ENCODE assay signal across 12 cellular contexts in the genomic region with DNA sequence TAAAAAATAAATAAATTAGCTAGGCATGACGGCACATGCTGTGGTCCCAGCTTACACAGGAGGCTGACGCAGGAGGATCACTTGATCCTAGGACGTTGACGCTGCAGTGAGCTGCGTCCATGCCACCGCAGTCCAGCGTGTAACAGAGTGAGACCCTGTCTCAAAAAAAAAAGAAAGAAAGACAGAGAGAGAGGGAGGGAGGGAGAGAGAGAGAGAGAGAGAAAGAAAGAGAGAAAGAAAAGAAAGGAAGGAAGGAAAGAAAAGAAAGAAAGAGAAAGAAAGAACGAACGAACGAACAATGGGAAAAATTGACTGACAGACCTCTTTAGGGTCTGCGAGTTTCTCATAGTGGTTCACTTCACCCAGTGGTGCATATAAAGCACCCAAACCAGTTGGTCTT.
DNase-seq lines count a peak whose midpoint lies in the region; ATAC-seq and TF ChIP-seq lines count a peak whose summit lies in the region.
"Had no signal": no experiment of that assay in that cellular context is flagged by ENCODE, and none has a peak within 500 bp of the region (broad histone marks: within the 10 kb centered on the region; RNA-seq: fewer than 3 reads in every experiment).

No MANE protein-coding gene starts in this region.

- no peak for ATAC-seq in HG03439 (IDR thresholded peaks at IDR 0.05; ENCODE audit: unreplicated experiment)

- CTCF ChIA-PET in Calu3 (lab: Charles Lee) = interaction anchor here (1.9 to 3.8 kb wide), 2 partner anchors 12 to 17 kb away, joined by 7 to 41 read pairs; no protein-coding TSS in a partner anchor

- no peaks in the 10 kb centered on the region for H4K20me1 ChIP-seq in osteoblast (ENCODE audit: insufficient read depth, low read length)

- peak overlapping the region; percentile 79 for H3K27ac ChIP-seq in KOPT-K1 (ENCODE audit: low read depth, low read length, poor library complexity, severe bottlenecking)
- peak overlapping the region; percentile 50 for H3K27ac ChIP-seq in osteoblast (ENCODE audit: low read depth, low read length)
- H3K27ac ChIP-seq: SK-N-MC had no signal

- peaks cover 31% of the 10 kb centered on the region for H3K36me3 ChIP-seq in KOPT-K1 (ENCODE audit: insufficient read depth, low read length)
- H3K36me3 ChIP-seq in osteoblast (ENCODE audit: insufficient read depth, low read length) = peaks cover 10% of the 10 kb centered on the region
- H3K36me3 ChIP-seq in MG63 = peaks cover 9% of the 10 kb centered on the region

- peak overlapping the region; percentile 51 for H3K4me3 Mint-ChIP-seq in Calu3 (ENCODE audit: low read depth, unreplicated experiment)
- peak overlapping the region; percentile 76 for H3K4me3 Mint-ChIP-seq in endothelial cell (ENCODE audit: unreplicated experiment)
- H3K4me3 Mint-ChIP-seq: stimulated activated naive CD8-positive, alpha-beta T cell treated with anti-CD3 and anti-CD28 coated beads, Interleukin-15, Interleukin-2, amounts not matched to agents 100 ng/mL and 50 ng/mL, for 24 hours had no signal

- peaks cover 69% of the 10 kb centered on the region for H3K4me1 Mint-ChIP-seq in Calu3 (ENCODE audit: low read depth, unreplicated experiment)
- H3K4me1 Mint-ChIP-seq in endothelial cell (ENCODE audit: unreplicated experiment) = peaks cover 77% of the 10 kb centered on the region

- TF ChIP-seq CTCF in Calu3 (IDR thresholded peaks at IDR 0.05; ENCODE audit: unreplicated experiment) (no peak), endothelial cell (IDR thresholded peaks at IDR 0.05; ENCODE audit: unreplicated experiment) (no peak), osteoblast (IDR thresholded peaks at IDR 0.05; ENCODE audit: extremely low read depth, low read depth, low read length) (no peak)

- BruUV-seq in Calu3 (replicated peaks; lab: Mats Ljungman, UMichigan) = no TSS peak

- H3K4me1 ChIP-seq in osteoblast (ENCODE audit: insufficient read depth, low read length) = peaks cover 69% of the 10 kb centered on the region

- DNase-seq in Calu3 (no peak), endothelial cell (ENCODE audit: low spot score) (no peak), osteoblast (ENCODE audit: insufficient read length, low spot score, missing footprints) (peak; percentile 32), GM19238 (ENCODE audit: insufficient read length, low spot score) (no peak), MG63 (no peak)
- DNase-seq: caudate nucleus, KBM-7, NCI-H1694 treated with DMSO at 0.1 percent for 48 hours had no signal

- intact Hi-C loops in Calu3 (cut with micrococcal nuclease; ENCODE audit: unreplicated experiment) = loop anchor here (10.0 kb wide), 1 partner anchor 1379 kb away; a partner anchor contains a TSS

- H3K27me3 ChIP-seq in osteoblast (ENCODE audit: insufficient read depth, low read length) (no peaks in the 10 kb centered on the region), MG63 (no peaks in the 10 kb centered on the region)

- H3K9me3 Mint-ChIP-seq in Calu3 (ENCODE audit: low read depth, unreplicated experiment) (no peaks in the 10 kb centered on the region), endothelial cell (ENCODE audit: unreplicated experiment) (no peaks in the 10 kb centered on the region)
- H3K9me3 Mint-ChIP-seq: stimulated activated naive CD8-positive, alpha-beta T cell treated with anti-CD3 and anti-CD28 coated beads, Interleukin-15, Interleukin-2, amounts not matched to agents 100 ng/mL and 50 ng/mL, for 24 hours had no signal

- H3K27me3 Mint-ChIP-seq in Calu3 (ENCODE audit: unreplicated experiment) (no peaks in the 10 kb centered on the region), endothelial cell (ENCODE audit: unreplicated experiment) (peaks cover 7% of the 10 kb centered on the region)
- H3K27me3 Mint-ChIP-seq: stimulated activated naive CD8-positive, alpha-beta T cell treated with anti-CD3 and anti-CD28 coated beads, Interleukin-15, Interleukin-2, amounts not matched to agents 100 ng/mL and 50 ng/mL, for 24 hours had no signal

- peaks cover 65% of the 10 kb centered on the region for H3K79me2 ChIP-seq in osteoblast (ENCODE audit: insufficient read depth, low read length)

- H3K4me2 ChIP-seq in osteoblast (ENCODE audit: insufficient read depth, low read length) = no peak overlapping the region

- no peak overlapping the region for H3K4me3 ChIP-seq in osteoblast (ENCODE audit: insufficient read depth, low read length)
- H3K4me3 ChIP-seq in MG63 = no peak overlapping the region
- H3K4me3 ChIP-seq: SK-N-MC had no signal

- no peak overlapping the region for H2AFZ ChIP-seq in osteoblast (ENCODE audit: low read length)

- peak overlapping the region; percentile 94 for H3K27ac Mint-ChIP-seq in Calu3 (ENCODE audit: unreplicated experiment)
- peak overlapping the region; percentile 90 for H3K27ac Mint-ChIP-seq in endothelial cell (ENCODE audit: unreplicated experiment)
- H3K27ac Mint-ChIP-seq: stimulated activated naive CD8-positive, alpha-beta T cell treated with anti-CD3 and anti-CD28 coated beads, Interleukin-15, Interleukin-2, amounts not matched to agents 100 ng/mL and 50 ng/mL, for 24 hours had no signal

- H3K9me3 ChIP-seq in KOPT-K1 (ENCODE audit: insufficient read depth, low read length, poor library complexity, severe bottlenecking) (no peaks in the 10 kb centered on the region), osteoblast (ENCODE audit: low read depth, low read length) (no peaks in the 10 kb centered on the region), MG63 (no peaks in the 10 kb centered on the region)

- peaks cover 46% of the 10 kb centered on the region for H3K36me3 Mint-ChIP-seq in Calu3 (ENCODE audit: insufficient read depth, unreplicated experiment)
- H3K36me3 Mint-ChIP-seq in endothelial cell (ENCODE audit: low read depth, unreplicated experiment) = peaks cover 13% of the 10 kb centered on the region
